In the genomic region with DNA sequence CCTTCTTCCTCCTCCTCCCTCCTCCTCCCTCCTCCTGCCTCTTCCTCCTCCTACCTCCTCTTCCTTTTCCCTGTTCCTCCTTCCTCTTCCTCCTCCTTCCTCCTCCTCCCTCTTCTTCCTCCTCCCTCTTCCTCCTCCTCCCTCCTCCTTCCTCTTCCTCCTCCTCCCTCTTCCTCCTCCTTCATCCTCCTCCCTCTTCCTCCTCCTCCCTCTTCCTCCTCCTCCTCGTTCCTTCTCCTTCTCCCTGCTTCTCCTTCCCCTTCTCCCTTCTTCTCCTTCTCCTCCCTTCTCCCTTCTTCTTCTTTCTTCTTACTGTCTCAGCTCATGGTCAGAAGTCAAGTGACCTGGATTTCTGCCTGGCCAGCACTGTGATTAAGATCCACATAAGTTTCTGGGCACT, we compare ENCODE assay signal across 33 cellular contexts. TPM values are rescaled to one million over a fixed set of nuclear protein-coding genes. Genes with fewer than 3 reads are reported as not detected.
"Had no signal": no experiment of that assay in that cellular context is flagged by ENCODE, and none has a peak within 500 bp of the region (broad histone marks: within the 10 kb centered on the region; RNA-seq: fewer than 3 reads in every experiment).

No MANE protein-coding gene starts in this region.

- H3K36me3 ChIP-seq: brain microvascular endothelial cell, Peyer's patch, SJSA1 had no signal

- DNase-seq: activated CD4-positive, alpha-beta T cell treated with anti-CD3 and anti-CD28 coated beads for 36 hours; activated CD4-positive, alpha-beta T cell treated with anti-CD3 and anti-CD28 coated beads, Interleukin-2, amount 10 ng/mL, durations not matched to agents 7 days and 5 days; activated CD4-positive, alpha-beta T cell treated with anti-CD3 and anti-CD28 coated beads, Interleukin-2, amount 50 U/mL, for 48 hours; activated CD8-positive, alpha-beta T cell treated with anti-CD3 and anti-CD28 coated beads, Interleukin-2, amount 10 ng/mL, durations not matched to agents 7 days and 5 days; activated effector memory CD4-positive, alpha-beta T cell treated with anti-CD3 and anti-CD28 coated beads, Interleukin-2, amount 50 U/mL, for 16 hours; activated naive CD4-positive, alpha-beta T cell; activated naive CD4-positive, alpha-beta T cell treated with anti-CD3 and anti-CD28 coated beads, Interleukin-2, amount 50 U/mL, for 16 hours; activated naive CD8-positive, alpha-beta T cell treated with anti-CD3 and anti-CD28 coated beads for 36 hours; activated T-cell treated with anti-CD3 and anti-CD28 coated beads, Interleukin-2, amount 50 U/mL, for 72 hours; amniotic stem cell; aorta; brain microvascular endothelial cell; central memory CD4-positive, alpha-beta T cell; NCI-H1092 treated with DMSO at 0.1 percent for 48 hours; NCI-H1417; NCI-H146; NCI-H187; NCI-H2081 treated with DMSO at 0.1 percent for 48 hours; NCI-H345; NCI-H524 treated with DMSO at 0.1 percent for 48 hours; PC-3; Peyer's patch; RPMI8226; SHP77 treated with DMSO at 0.1 percent for 48 hours; SK-N-SH had no signal

- H3K27me3 ChIP-seq: brain microvascular endothelial cell, Peyer's patch, SJSA1 had no signal

- H3K9me3 Mint-ChIP-seq: activated CD4-positive, alpha-beta T cell treated with anti-CD3 and anti-CD28 coated beads, Interleukin-2, amount 10 ng/mL, durations not matched to agents 7 days and 5 days; activated naive CD8-positive, alpha-beta T cell treated with anti-CD3 and anti-CD28 coated beads for 36 hours; activated T-cell treated with anti-CD3 and anti-CD28 coated beads, Interleukin-2, amount 50 U/mL, for 72 hours; activated T-helper 17 cell treated with anti-CD3 and anti-CD28 coated beads, Interleukin-2, amount 50 U/mL, for 72 hours; T-helper 1 cell treated with Interleukin-12 subunit alpha and Interleukin-12 subunit beta and Interleukin-4 antibody, amounts not matched to agents 30 μg/mL and 1 μg/mL, for 36 hours; T-helper 2 cell treated with Interferon-gamma antibody and Interleukin-4, amounts not matched to agents 5 μg/mL and 100 μg/mL, for 36 hours had no signal

- H3K27ac ChIP-seq: brain microvascular endothelial cell, KMS-11, Peyer's patch, SJSA1 had no signal

- H3K27ac Mint-ChIP-seq: activated CD4-positive, alpha-beta T cell treated with anti-CD3 and anti-CD28 coated beads for 36 hours; activated CD4-positive, alpha-beta T cell treated with anti-CD3 and anti-CD28 coated beads, Interleukin-2, amount 10 ng/mL, durations not matched to agents 7 days and 5 days; activated CD8-positive, alpha-beta T cell treated with anti-CD3 and anti-CD28 coated beads, Interleukin-2, amount 10 ng/mL, durations not matched to agents 7 days and 5 days; activated naive CD8-positive, alpha-beta T cell treated with anti-CD3 and anti-CD28 coated beads for 36 hours; activated T-cell treated with anti-CD3 and anti-CD28 coated beads, Interleukin-2, amount 50 U/mL, for 72 hours; activated T-helper 17 cell treated with anti-CD3 and anti-CD28 coated beads, Interleukin-2, amount 50 U/mL, for 72 hours; T-helper 1 cell treated with Interleukin-12 subunit alpha and Interleukin-12 subunit beta and Interleukin-4 antibody, amounts not matched to agents 30 μg/mL and 1 μg/mL, for 36 hours; T-helper 2 cell treated with Interferon-gamma antibody and Interleukin-4, amounts not matched to agents 5 μg/mL and 100 μg/mL, for 36 hours had no signal

- H3K4me1 Mint-ChIP-seq: activated CD4-positive, alpha-beta T cell treated with anti-CD3 and anti-CD28 coated beads for 36 hours; activated CD4-positive, alpha-beta T cell treated with anti-CD3 and anti-CD28 coated beads, Interleukin-2, amount 10 ng/mL, durations not matched to agents 7 days and 5 days; activated naive CD8-positive, alpha-beta T cell treated with anti-CD3 and anti-CD28 coated beads for 36 hours; activated T-helper 17 cell treated with anti-CD3 and anti-CD28 coated beads, Interleukin-2, amount 50 U/mL, for 72 hours had no signal

- H3K36me3 Mint-ChIP-seq: activated naive CD8-positive, alpha-beta T cell treated with anti-CD3 and anti-CD28 coated beads for 36 hours had no signal

- H3K4me3 ChIP-seq: Peyer's patch, SJSA1 had no signal

- H3K4me3 Mint-ChIP-seq: activated CD4-positive, alpha-beta T cell treated with anti-CD3 and anti-CD28 coated beads for 36 hours; activated CD4-positive, alpha-beta T cell treated with anti-CD3 and anti-CD28 coated beads, Interleukin-2, amount 10 ng/mL, durations not matched to agents 7 days and 5 days; activated CD8-positive, alpha-beta T cell treated with anti-CD3 and anti-CD28 coated beads, Interleukin-2, amount 10 ng/mL, durations not matched to agents 7 days and 5 days; activated naive CD8-positive, alpha-beta T cell treated with anti-CD3 and anti-CD28 coated beads for 36 hours; activated T-cell treated with anti-CD3 and anti-CD28 coated beads, Interleukin-2, amount 50 U/mL, for 72 hours; activated T-helper 17 cell treated with anti-CD3 and anti-CD28 coated beads, Interleukin-2, amount 50 U/mL, for 72 hours; T-helper 1 cell treated with Interleukin-12 subunit alpha and Interleukin-12 subunit beta and Interleukin-4 antibody, amounts not matched to agents 30 μg/mL and 1 μg/mL, for 36 hours; T-helper 2 cell treated with Interferon-gamma antibody and Interleukin-4, amounts not matched to agents 5 μg/mL and 100 μg/mL, for 36 hours had no signal

- ATAC-seq: activated CD4-positive, alpha-beta T cell treated with anti-CD3 and anti-CD28 coated beads for 36 hours; activated CD4-positive, CD25-positive, alpha-beta regulatory T cell treated with anti-CD3 and anti-CD28 coated beads, Interleukin-2, amount 50 U/mL, for 24 hours; activated CD8-positive, alpha-beta T cell treated with anti-CD3 and anti-CD28 coated beads, Interleukin-2, amount 10 ng/mL, durations not matched to agents 7 days and 5 days; activated T-cell treated with anti-CD3 and anti-CD28 coated beads, Interleukin-2, amount 50 U/mL, for 72 hours; activated T-helper 17 cell treated with anti-CD3 and anti-CD28 coated beads, Interleukin-2, amount 50 U/mL, for 72 hours; PC-3 had no signal

- H3K9me3 ChIP-seq: Peyer's patch, SJSA1, SK-N-SH had no signal

- H3K4me1 ChIP-seq: Peyer's patch had no signal

- H3K27me3 Mint-ChIP-seq: activated CD4-positive, alpha-beta T cell treated with anti-CD3 and anti-CD28 coated beads for 36 hours had no signal

RNA-seq across cellular contexts. Expression of a gene that starts 7.7 kb away (rescaled TPM):
- total RNA-seq: activated CD4-positive, alpha-beta T cell treated with anti-CD3 and anti-CD28 coated beads for 36 hours; activated CD4-positive, alpha-beta T cell treated with anti-CD3 and anti-CD28 coated beads, Interleukin-2, amount 10 ng/mL, durations not matched to agents 7 days and 5 days; activated CD8-positive, alpha-beta T cell treated with anti-CD3 and anti-CD28 coated beads, Interleukin-2, amount 10 ng/mL, durations not matched to agents 7 days and 5 days; activated naive CD8-positive, alpha-beta T cell treated with anti-CD3 and anti-CD28 coated beads for 36 hours; activated T-cell treated with anti-CD3 and anti-CD28 coated beads, Interleukin-2, amount 50 U/mL, for 72 hours; activated T-helper 17 cell treated with anti-CD3 and anti-CD28 coated beads, Interleukin-2, amount 50 U/mL, for 72 hours; LHCN-M2; NCI-H460; PC-3; Peyer's patch; SJSA1 had no signal
